22 cellular contexts compared by ENCODE assay signal in the genomic region with DNA sequence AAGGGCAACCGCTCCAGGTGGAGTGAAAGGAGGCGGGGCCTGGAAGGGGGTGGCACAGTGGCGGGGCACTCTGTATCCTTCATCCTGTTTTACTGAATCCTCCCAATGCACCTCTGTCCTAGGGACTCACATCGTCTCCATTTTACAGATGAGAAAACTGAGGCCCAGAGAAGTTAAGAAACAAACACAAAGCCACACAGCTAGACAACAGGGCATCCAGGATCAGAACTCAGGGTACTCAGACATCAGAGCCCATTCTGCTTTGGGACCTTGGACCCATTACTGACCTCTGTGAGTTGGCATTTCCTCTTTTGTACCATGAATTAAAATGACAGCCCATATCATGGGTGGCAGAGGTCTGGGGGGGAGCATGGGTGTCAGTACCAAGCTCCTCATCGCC.
"Had no signal": no experiment of that assay in that cellular context is flagged by ENCODE, and none has a peak within 500 bp of the region (broad histone marks: within the 10 kb centered on the region; RNA-seq: fewer than 3 reads in every experiment).

No MANE protein-coding gene starts in this region.

- H3K4me1 ChIP-seq: ascending aorta had no signal

- H3K4me3 ChIP-seq: ascending aorta, cardiac muscle cell, SK-N-MC had no signal

- H3K27ac ChIP-seq: ascending aorta, cardiac muscle cell, SK-N-MC had no signal

- H3K27me3 ChIP-seq: ascending aorta, cardiac muscle cell had no signal

- H3K36me3 ChIP-seq: cardiac muscle cell had no signal

- ATAC-seq: activated CD8-positive, alpha-beta memory T cell treated with anti-CD3 and anti-CD28 coated beads, Interleukin-2, amount 10 ng/mL, durations not matched to agents 7 days and 5 days; activated naive CD4-positive, alpha-beta T cell treated with anti-CD3 and anti-CD28 coated beads, Interleukin-2, amount 50 U/mL, for 72 hours; activated naive CD8-positive, alpha-beta T cell treated with anti-CD3 and anti-CD28 coated beads, Interleukin-2, amount 50 U/mL, for 24 hours; WTC11 had no signal

- DNase-seq: activated CD4-positive, alpha-beta T cell treated with anti-CD3 and anti-CD28 coated beads for 48 hours; activated CD4-positive, alpha-beta T cell treated with anti-CD3 and anti-CD28 coated beads, Interleukin-2, amount 50 U/mL, for 4 hours; activated CD4-positive, CD25-positive, alpha-beta regulatory T cell treated with anti-CD3 and anti-CD28 coated beads, Interleukin-2, amount 50 U/mL, for 72 hours; activated CD8-positive, alpha-beta memory T cell treated with anti-CD3 and anti-CD28 coated beads, Interleukin-2, amount 10 ng/mL, durations not matched to agents 7 days and 5 days; activated effector memory CD4-positive, alpha-beta T cell treated with anti-CD3 and anti-CD28 coated beads, Interleukin-2, amount 50 U/mL, for 16 hours; activated naive CD4-positive, alpha-beta T cell treated with Interleukin-2 at 50 U/mL for 16 hours; activated naive CD8-positive, alpha-beta T cell treated with anti-CD3 and anti-CD28 coated beads, Interleukin-2, amount 50 U/mL, for 24 hours; activated T-cell treated with anti-CD3 and anti-CD28 coated beads, Interleukin-2, amount 50 U/mL, for 24 hours; amniotic stem cell; NCI-H1092; NCI-H2029; NCI-H2107; NCI-H2171 treated with DMSO at 0.1 percent for 48 hours; NCI-H526 treated with DMSO at 0.1 percent for 48 hours; NCI-H82; SIG-M5; SW 1271 had no signal
